ENCODE assay signal across 19 cellular contexts in the genomic region with DNA sequence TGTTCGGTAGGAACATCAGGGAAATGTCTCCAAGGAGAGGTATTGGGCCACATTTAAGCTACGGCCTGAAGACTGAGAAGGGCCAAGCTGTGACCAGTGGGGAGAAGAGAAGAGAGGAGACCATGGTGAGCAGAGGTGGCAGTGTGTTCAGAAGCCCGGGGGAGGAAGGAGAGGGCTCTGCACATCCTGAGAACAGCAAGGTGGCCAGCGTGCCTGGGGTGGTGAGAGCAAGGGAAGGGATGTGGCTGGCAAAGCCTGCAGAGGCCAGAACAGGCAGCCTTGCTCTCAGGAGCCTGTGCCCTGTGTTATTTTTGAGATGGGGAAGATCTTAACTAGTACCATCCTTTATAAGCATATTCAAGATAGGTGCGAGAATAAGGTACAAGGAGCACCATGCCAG.
A peak's percentile ranks its signal among the peaks of the same experiment; 100 is the strongest.
DNase-seq lines count a peak whose midpoint lies in the region; ATAC-seq and TF ChIP-seq lines count a peak whose summit lies in the region.
"Had no signal": no experiment of that assay in that cellular context is flagged by ENCODE, and none has a peak within 500 bp of the region (broad histone marks: within the 10 kb centered on the region; RNA-seq: fewer than 3 reads in every experiment).

No MANE protein-coding gene starts in this region.

- peaks cover 0 to 2% of the 10 kb centered on the region in 2 donors for H3K4me1 ChIP-seq in neuronal stem cell (ENCODE audit: control insufficient read depth in 2 of 2, insufficient read depth in 1 of 2, low read depth in 1 of 2, low read length in 2 of 2)
- H3K4me1 ChIP-seq in mammary epithelial cell (ENCODE audit: insufficient read depth, low read length), result no peaks in the 10 kb centered on the region
- H3K4me1 ChIP-seq: A549; BLaER1 treated with 17β-estradiol and CSF1 and Interleukin-3, amounts not matched to agents 10 nM and 100 nM; Caco-2 had no signal

- in situ Hi-C loops in G401 (cut with HindIII; ENCODE audit: low sequenced_read_pairs), result no loop called here
- in situ Hi-C loops in mammary epithelial cell (cut with MboI; ENCODE audit: low sequenced_read_pairs in 2 of 2), result no loop called here

- no peak for ATAC-seq in GM19467 (IDR thresholded peaks at IDR 0.05; ENCODE audit: unreplicated experiment)
- ATAC-seq: A549; CD8-positive, alpha-beta T cell; GM12878 had no signal

- peak overlapping the region; percentile 21 for H3K18ac ChIP-seq in neuronal stem cell (ENCODE audit: low read length)

- no peak overlapping the region for H2AFZ ChIP-seq in neuronal stem cell (ENCODE audit: low read length)
- H2AFZ ChIP-seq in mammary epithelial cell (ENCODE audit: low read depth, low read length), result no peak overlapping the region

- H3K9me3 ChIP-seq in neuronal stem cell (replicated peaks in 1 of 2; ENCODE audit: control insufficient read depth in 2 of 2, insufficient read depth in 1 of 2, low read depth in 1 of 2, low read length in 2 of 2), result no peaks in the 10 kb centered on the region
- H3K9me3 ChIP-seq in mammary epithelial cell (replicated peaks; ENCODE audit: insufficient read depth, low read length), result peaks cover 34% of the 10 kb centered on the region
- H3K9me3 ChIP-seq: A549; BLaER1 treated with 17β-estradiol and CSF1 and Interleukin-3, amounts not matched to agents 10 nM and 100 nM; Caco-2 had no signal

- H4K8ac ChIP-seq in neuronal stem cell (ENCODE audit: low read depth, low read length), result no peak overlapping the region

- no peak overlapping the region for H2BK120ac ChIP-seq in neuronal stem cell (ENCODE audit: low read depth, low read length)

- H4K20me1 ChIP-seq in mammary epithelial cell (ENCODE audit: insufficient read depth, low read length), result no peaks in the 10 kb centered on the region
- H4K20me1 ChIP-seq: BLaER1 treated with 17β-estradiol and CSF1 and Interleukin-3, amounts not matched to agents 10 nM and 100 nM had no signal

- dilution Hi-C loops in mammary epithelial cell (cut with HindIII; ENCODE audit: low sequenced_read_pairs), result no loop called here

- H4K91ac ChIP-seq in neuronal stem cell (ENCODE audit: low read depth, low read length, poor library complexity), result no peak overlapping the region

- H2BK12ac ChIP-seq in neuronal stem cell (ENCODE audit: low read length), result no peak overlapping the region

- H3K4me3 ChIP-seq in neuronal stem cell (ENCODE audit: low read length in 2 of 2), result no peak overlapping the region
- H3K4me3 ChIP-seq in mammary epithelial cell (replicated peaks in 1 of 3; ENCODE audit: insufficient read depth in 1 of 3, low read depth in 2 of 3, low read length in 3 of 3), result no peak overlapping the region
- H3K4me3 ChIP-seq: A549; BLaER1 treated with 17β-estradiol and CSF1 and Interleukin-3, amounts not matched to agents 10 nM and 100 nM; GM12878 had no signal

- DNase-seq in G401 (ENCODE audit: low spot score), result peak; percentile 69
- DNase-seq in cerebellar cortex (ENCODE audit: low spot score), result peak; percentile 59
- DNase-seq in neuronal stem cell (ENCODE audit: low spot score), result no peak
- no peak for DNase-seq in substantia nigra (lab: John Stamatoyannopoulos, UW)
- no peak for DNase-seq in mammary epithelial cell
- DNase-seq: AML-193; Caco-2; Calu3; CD4-positive, alpha-beta T cell; CD8-positive, alpha-beta T cell; DMS79 treated with DMSO at 0.1 percent for 48 hours; GDM1 had no signal

- no peak overlapping the region for H2AK5ac ChIP-seq in neuronal stem cell (ENCODE audit: low read depth, low read length)

- H3K36me3 ChIP-seq in neuronal stem cell (replicated peaks in 1 of 2; ENCODE audit: control insufficient read depth in 2 of 2, insufficient read depth in 2 of 2, low read length in 2 of 2), result no peaks in the 10 kb centered on the region
- H3K36me3 ChIP-seq in mammary epithelial cell (ENCODE audit: insufficient read depth, low read length), result no peaks in the 10 kb centered on the region
- H3K36me3 ChIP-seq: BLaER1 treated with 17β-estradiol and CSF1 and Interleukin-3, amounts not matched to agents 10 nM and 100 nM had no signal

- no TSS peak for BruUV-seq in mammary epithelial cell (replicated peaks; lab: Mats Ljungman, UMichigan)

- intact Hi-C loops in mammary epithelial cell (cut with micrococcal nuclease), result no loop called here

- H3K79me2 ChIP-seq in mammary epithelial cell (ENCODE audit: insufficient read depth, low read length), result no peaks in the 10 kb centered on the region

- H3K27me3 ChIP-seq in neuronal stem cell (ENCODE audit: control insufficient read depth in 3 of 3, insufficient read depth in 3 of 3, low read depth in 1 of 3, low read length in 3 of 3) (peaks cover 0 to 2% (median 0%) of the 10 kb centered on the region in 3 experiments), mammary epithelial cell (ENCODE audit: insufficient read depth, low read length) (no peaks in the 10 kb centered on the region)
- H3K27me3 ChIP-seq: BLaER1 treated with 17β-estradiol and CSF1 and Interleukin-3, amounts not matched to agents 10 nM and 100 nM had no signal

- no peak overlapping the region for H2BK5ac ChIP-seq in neuronal stem cell (ENCODE audit: low read length)

- CTCF ChIA-PET in mammary epithelial cell (lab: Charles Lee; ENCODE audit: low non-redundant PET), result no interaction called here

- H3K9ac ChIP-seq in neuronal stem cell (ENCODE audit: low read depth, low read length, poor library complexity), result no peak overlapping the region
- no peak overlapping the region for H3K9ac ChIP-seq in mammary epithelial cell (ENCODE audit: insufficient read depth, low read length)
- H3K9ac ChIP-seq: BLaER1 treated with 17β-estradiol and CSF1 and Interleukin-3, amounts not matched to agents 10 nM and 100 nM had no signal

- no peak overlapping the region for H3K4ac ChIP-seq in neuronal stem cell (ENCODE audit: low read length)

- peak overlapping the region; percentile 42 for H3K14ac ChIP-seq in neuronal stem cell (ENCODE audit: low read length)

- H3K4me2 ChIP-seq in neuronal stem cell (ENCODE audit: insufficient read depth, low read length, poor library complexity, severe bottlenecking) (no peak overlapping the region), mammary epithelial cell (ENCODE audit: insufficient read depth, low read depth, low read length) (no peak overlapping the region)
- H3K4me2 ChIP-seq: A549; BLaER1 treated with 17β-estradiol and CSF1 and Interleukin-3, amounts not matched to agents 10 nM and 100 nM had no signal

- no peaks in the 10 kb centered on the region for H3K79me1 ChIP-seq in neuronal stem cell (ENCODE audit: low read depth, low read length)

- H2BK15ac ChIP-seq in neuronal stem cell (ENCODE audit: low read length), result no peak overlapping the region

- H3K27ac ChIP-seq in neuronal stem cell (replicated peaks; ENCODE audit: low read length) (no peak overlapping the region), temporal lobe (ENCODE audit: low read depth, low read length) (peak overlapping the region; percentile 52), substantia nigra (ENCODE audit: low read depth, low read length, poor library complexity, severe bottlenecking) (no peak overlapping the region), mammary epithelial cell (ENCODE audit: insufficient read depth, low read depth, low read length) (no peak overlapping the region)
- H3K27ac ChIP-seq: 22Rv1; A549; BLaER1 treated with 17β-estradiol and CSF1 and Interleukin-3, amounts not matched to agents 10 nM and 100 nM; C4-2B had no signal

- H3K23ac ChIP-seq in neuronal stem cell (ENCODE audit: low read depth, low read length, poor library complexity), result no peak overlapping the region

- no peak for TF ChIP-seq CTCF in mammary epithelial cell (conservative IDR thresholded peaks at IDR 0.05 in 1 of 2, IDR thresholded peaks at IDR 0.05 in 1 of 2; ENCODE audit: extremely low read depth in 1 of 2, insufficient read depth in 1 of 2, low read depth in 1 of 2, low read length in 2 of 2)

- no CpG with 5 or more reads among the region's 5 CpGs for WGBS in neuronal stem cell (ENCODE audit: extremely low coverage in 2 of 2, insufficient read length in 2 of 2, insufficient replicate concordance in 1 of 2), 2 donors
- 52% methylated on average over 3 of the region's 5 CpGs for WGBS in mammary epithelial cell (ENCODE audit: low coverage, missing lambda C conversion rate)

Comparison
In these comparisons a context has a peak if more than half of its experiments do, and no peak if none do; other contexts are left out.
1. DNase-seq: peak in G401 (single experiment) and cerebellar cortex (single experiment); none in neuronal stem cell (single experiment), substantia nigra (0 of 49) and mammary epithelial cell (single experiment).